25 cellular contexts compared by ENCODE assay signal in genomic region chr9:135491764-135492163, GRCh38. TPM values are rescaled to one million over a fixed set of nuclear protein-coding genes. Genes with fewer than 3 reads are reported as not detected.
A peak's percentile ranks its signal among the peaks of the same experiment; 100 is the strongest.
DNase-seq lines count a peak whose midpoint lies in the region; ATAC-seq, FAIRE-seq and TF ChIP-seq lines count a peak whose summit lies in the region.
"Had no signal": no experiment of that assay in that cellular context is flagged by ENCODE, and none has a peak within 500 bp of the region (broad histone marks: within the 10 kb centered on the region; RNA-seq: fewer than 3 reads in every experiment).

No MANE protein-coding gene starts in this region.

- H3K36me3 ChIP-seq in HepG2 (replicated peaks in 1 of 2; ENCODE audit: control insufficient read depth in 1 of 2, insufficient read depth in 2 of 2, low read length in 2 of 2) (peaks cover 2 to 5% of the 10 kb centered on the region in 2 experiments; a peak in 3 of 5 replicates), spleen (peaks cover 0 to 28% (median 11%) of the 10 kb centered on the region in 6 donors)

- intact Hi-C loops in HepG2 (cut with micrococcal nuclease; ENCODE audit: unreplicated experiment) = loop anchor here (1.0 kb wide), 1 partner anchor 8 kb away; a partner anchor contains a TSS
- intact Hi-C loops in spleen (cut with DNase I; ENCODE audit: low total_unique reads) = no loop called here

- in situ Hi-C loops in HepG2 (cut with HindIII; ENCODE audit: extremely low pct_ligation_motif_present, low pct_unique_long_range_greater_than_20kb) = no loop called here

- no peaks in the 10 kb centered on the region for H3K9me3 ChIP-seq in HepG2 (ENCODE audit: low read length)
- H3K9me3 ChIP-seq in spleen = no peaks in the 10 kb centered on the region
- H3K9me3 ChIP-seq: A549 had no signal

- POLR2A ChIA-PET in HepG2 (lab: Yijun Ruan, JAX) = interaction anchor here (0.7 to 1.6 kb wide), 3 partner anchors 8 to 25 kb away, joined by 3 to 16 read pairs (median 6); partner anchors contain the start of gene MRPS2

- H3K79me2 ChIP-seq in HepG2 (ENCODE audit: insufficient read depth, low read length) = no peaks in the 10 kb centered on the region

- no peak overlapping the region for H2AFZ ChIP-seq in HepG2 (ENCODE audit: low read length)
- H2AFZ ChIP-seq: GM23338 had no signal

- WGBS in HepG2 (ENCODE audit: low lambda C conversion rate) = 2% methylated on average over 4 of the region's 4 CpGs
- WGBS in spleen, 5 donors = 69 to 91% (median 82%) methylated on average over 4 of the region's 4 CpGs

- H3K9ac ChIP-seq in HepG2 (ENCODE audit: insufficient read depth, low read depth, low read length) = peak overlapping the region; percentile 36; the same call in 1 of the 2 replicates

- DNase-seq in NCI-H146 treated with DMSO at 0.1 percent for 48 hours (lab: John Stamatoyannopoulos, UW; ENCODE audit: unreplicated experiment) = peak; percentile 16
- no peak for DNase-seq in epithelial cell of proximal tubule (ENCODE audit: low read depth)
- DNase-seq in HepG2 (ENCODE audit: low spot score) = peak; percentile 63
- peak; percentile 10 for DNase-seq in spleen
- no peak for DNase-seq in erythroblast (lab: John Stamatoyannopoulos, UW)
- no peak for DNase-seq in NCI-H526 treated with DMSO at 0.1 percent for 48 hours (lab: John Stamatoyannopoulos, UW)
- DNase-seq: 8988T; C1 segment of cervical spinal cord; Calu3; CD4-positive, alpha-beta memory T cell; COR-L47; DMS53; DMS79 treated with DMSO at 0.1 percent for 48 hours; GF-D8; H9 had no signal

- peak overlapping the region; percentile 75 for H3K4me2 ChIP-seq in HepG2 (ENCODE audit: low read depth, low read length)
- H3K4me2 ChIP-seq: A549, GM23338 had no signal

- no TSS peak for BruUV-seq in HepG2 (replicated peaks; lab: Mats Ljungman, UMichigan)

- H3K4me3 ChIP-seq in epithelial cell of proximal tubule (ENCODE audit: low read depth, low read length) = peak overlapping the region; percentile 22
- peak overlapping the region; percentile 27 to 42 (median 37); a peak in 5 of 6 replicates for H3K4me3 ChIP-seq in HepG2 (replicated peaks in 1 of 3; ENCODE audit: insufficient read depth in 1 of 3, low read depth in 2 of 3, low read length in 3 of 3)
- no peak overlapping the region for H3K4me3 ChIP-seq in spleen
- H3K4me3 ChIP-seq: A549, GM23338 had no signal

- peaks cover 43% of the 10 kb centered on the region for H3K4me1 ChIP-seq in HepG2 (ENCODE audit: insufficient read depth, low read length)
- no peaks in the 10 kb centered on the region for H3K4me1 ChIP-seq in spleen

- TF ChIP-seq POLR2A in HepG2 (IDR thresholded peaks at IDR 0.05; ENCODE audit: insufficient read depth in 1 of 2, low read depth in 2 of 2, low read length in 2 of 2) = no peak
- no peak for TF ChIP-seq POLR2A in spleen (IDR thresholded peaks at IDR 0.05)
- no peak for TF ChIP-seq POLR2A in erythroblast (IDR thresholded peaks at IDR 0.05; ENCODE audit: low read length)

- ATAC-seq in HepG2 (peak; percentile 33), HG02885 (IDR thresholded peaks at IDR 0.05; ENCODE audit: poor library complexity, unreplicated experiment) (no peak)
- ATAC-seq: A549, HCT116 had no signal

- no peak for TF ChIP-seq RAD21 in HepG2 (CRISPR knock-in tag; IDR thresholded peaks at IDR 0.05)

- TF ChIP-seq CTCF in epithelial cell of proximal tubule (conservative IDR thresholded peaks at IDR 0.05; ENCODE audit: low read depth, low read length) (no peak), HepG2 (CRISPR knock-in tag; IDR thresholded peaks at IDR 0.05) (no peak), spleen (IDR thresholded peaks at IDR 0.05 in 8 of 11, conservative IDR thresholded peaks at IDR 0.05 in 3 of 11) (no peak)

- no peak; a peak in 1 of 4 replicates for TF ChIP-seq EP300 in HepG2 (IDR thresholded peaks at IDR 0.05; ENCODE audit: low read depth in 2 of 2, low read length in 2 of 2)
- no peak for TF ChIP-seq EP300 in HepG2 (CRISPR knock-in tag; IDR thresholded peaks at IDR 0.05; ENCODE audit: borderline replicate concordance)

- H4K20me1 ChIP-seq in HepG2 (ENCODE audit: insufficient read depth, low read length) = no peaks in the 10 kb centered on the region

- CTCF ChIA-PET in HepG2 (lab: Yijun Ruan, JAX; ENCODE audit: low intra/inter-chr PET ratio, low total read pairs) = no interaction called here

- H3K27ac ChIP-seq in HepG2 (ENCODE audit: extremely low read length, insufficient read depth, low read length) (peak overlapping the region; percentile 61), spleen (no peak overlapping the region)
- H3K27ac ChIP-seq: A549 had no signal

- peak; percentile 42 for FAIRE-seq in HepG2 (lab: Jason Lieb, UNC)
- FAIRE-seq: A549, GM12891, GM18507 had no signal

- H3K27me3 ChIP-seq in HepG2 (ENCODE audit: control insufficient read depth in 1 of 2, insufficient read depth in 2 of 2, low read length in 2 of 2) (no peaks in the 10 kb centered on the region), spleen (replicated peaks in 1 of 7) (no peaks in the 10 kb centered on the region)

RNA-seq across cellular contexts. Expression of gene MRPS2, which starts 8.7 kb away (rescaled TPM):
- total RNA-seq in epithelial cell of proximal tubule = 68.1 and 117 TPM in 2 replicates
- total RNA-seq in HepG2 (2016; rRNA removed; fragmentation: Illumina TruSeq; extraction: Trizol) = 44.4 and 48.6 TPM in 2 replicates
- total RNA-seq in HepG2 (2016; cell fraction: cytosol; rRNA removed; fragmentation: Illumina TruSeq; extraction: Trizol; ENCODE audit: low read depth) = 19.9 and 20.2 TPM in 2 replicates
- 40.6 and 44.3 TPM in 2 replicates for total RNA-seq in HepG2 (2016; cell fraction: insoluble cytoplasmic fraction; rRNA removed; fragmentation: Illumina TruSeq; extraction: Trizol)
- total RNA-seq in HepG2 (2016; cell fraction: membrane; rRNA removed; fragmentation: Illumina TruSeq; extraction: Trizol) = 30.5 and 35.9 TPM in 2 replicates
- 22.9 and 23.3 TPM in 2 replicates for total RNA-seq in HepG2 (2016; cell fraction: nucleus; rRNA removed; fragmentation: Illumina TruSeq; extraction: Trizol)
- 86.7 and 98.3 TPM in 2 replicates for polyA plus RNA-seq in HepG2 (2011; rRNA removed)
- polyA plus RNA-seq in HepG2 (2011; cell fraction: cytosol; rRNA removed) = 166 and 225 TPM in 2 replicates
- 93.0 and 109 TPM in 2 replicates for polyA plus RNA-seq in HepG2 (2011; cell fraction: nucleus; rRNA removed)
- 38.2 and 39.9 TPM in 2 replicates for polyA plus RNA-seq in HepG2 (2012)
- polyA plus RNA-seq in HepG2 (2016; cell fraction: cytosol; fragmentation: Illumina TruSeq; extraction: Trizol; ENCODE audit: low read depth) = 37.0 and 38.5 TPM in 2 replicates
- polyA plus RNA-seq in HepG2 (2016; cell fraction: insoluble cytoplasmic fraction; fragmentation: Illumina TruSeq; extraction: Trizol; ENCODE audit: low read depth) = 94.0 and 109 TPM in 2 replicates
- 51.5 and 52.2 TPM in 2 replicates for polyA plus RNA-seq in HepG2 (2016; cell fraction: membrane; fragmentation: Illumina TruSeq; extraction: Trizol; ENCODE audit: low read depth)
- polyA plus RNA-seq in HepG2 (2016; cell fraction: nucleus; fragmentation: Illumina TruSeq; extraction: Trizol; ENCODE audit: insufficient read depth, low read depth) = 74.0 and 74.3 TPM in 2 replicates
- polyA minus RNA-seq in HepG2 (2011; rRNA and poly(A)+ RNA removed; ENCODE audit: low replicate concordance) = 204 and 352 TPM in 2 replicates
- 57.7 TPM in 2 replicates for polyA minus RNA-seq in HepG2 (2011; cell fraction: cytosol; rRNA and poly(A)+ RNA removed)
- polyA minus RNA-seq in HepG2 (2011; cell fraction: nucleus; rRNA and poly(A)+ RNA removed) = 16.6 and 19.0 TPM in 2 replicates
- total RNA-seq in spleen = 10 to 100 TPM; 19.2 to 34.1 (median 24.1) TPM
- 10 to 100 TPM; 29.8 to 40.6 (median 34.5) TPM for polyA plus RNA-seq in spleen

RNA-seq across cellular contexts. Expression of gene PPP1R26, which starts 12.2 kb away (rescaled TPM):
- total RNA-seq in epithelial cell of proximal tubule = 23.2 and 26.3 TPM in 2 replicates
- total RNA-seq in HepG2 (2016; rRNA removed; fragmentation: Illumina TruSeq; extraction: Trizol) = 7.1 and 11.6 TPM in 2 replicates
- total RNA-seq in HepG2 (2016; cell fraction: cytosol; rRNA removed; fragmentation: Illumina TruSeq; extraction: Trizol; ENCODE audit: low read depth) = 2.2 TPM in 2 replicates
- total RNA-seq in HepG2 (2016; cell fraction: insoluble cytoplasmic fraction; rRNA removed; fragmentation: Illumina TruSeq; extraction: Trizol) = 5.6 and 11.2 TPM in 2 replicates
- 3.7 and 4.4 TPM in 2 replicates for total RNA-seq in HepG2 (2016; cell fraction: membrane; rRNA removed; fragmentation: Illumina TruSeq; extraction: Trizol)
- total RNA-seq in HepG2 (2016; cell fraction: nucleus; rRNA removed; fragmentation: Illumina TruSeq; extraction: Trizol) = 11.3 and 13.5 TPM in 2 replicates
- polyA plus RNA-seq in HepG2 (2011; rRNA removed) = 8.6 and 11.9 TPM in 2 replicates
- 9.5 and 10.6 TPM in 2 replicates for polyA plus RNA-seq in HepG2 (2011; cell fraction: cytosol; rRNA removed)
- polyA plus RNA-seq in HepG2 (2011; cell fraction: nucleus; rRNA removed) = 33.5 and 35.4 TPM in 2 replicates
- 9.5 and 12.9 TPM in 2 replicates for polyA plus RNA-seq in HepG2 (2012)
- polyA plus RNA-seq in HepG2 (2016; cell fraction: cytosol; fragmentation: Illumina TruSeq; extraction: Trizol; ENCODE audit: low read depth) = 1.8 and 2.4 TPM in 2 replicates
- 5.1 and 7.5 TPM in 2 replicates for polyA plus RNA-seq in HepG2 (2016; cell fraction: insoluble cytoplasmic fraction; fragmentation: Illumina TruSeq; extraction: Trizol; ENCODE audit: low read depth)
- 3.0 and 3.1 TPM in 2 replicates for polyA plus RNA-seq in HepG2 (2016; cell fraction: membrane; fragmentation: Illumina TruSeq; extraction: Trizol; ENCODE audit: low read depth)
- 19.4 and 20.2 TPM in 2 replicates for polyA plus RNA-seq in HepG2 (2016; cell fraction: nucleus; fragmentation: Illumina TruSeq; extraction: Trizol; ENCODE audit: insufficient read depth, low read depth)
- polyA minus RNA-seq in HepG2 (2011; rRNA and poly(A)+ RNA removed; ENCODE audit: low replicate concordance) = 11.9 and 22.1 TPM in 2 replicates
- polyA minus RNA-seq in HepG2 (2011; cell fraction: cytosol; rRNA and poly(A)+ RNA removed) = 9.1 and 9.9 TPM in 2 replicates
- polyA minus RNA-seq in HepG2 (2011; cell fraction: nucleus; rRNA and poly(A)+ RNA removed) = 9.7 and 9.9 TPM in 2 replicates
- 10 to 100 TPM in 2 of 7 donors, 1 to 10 TPM in 5; 6.7 to 18.7 (median 9.7) TPM for total RNA-seq in spleen
- 1 to 10 TPM; 1.8 to 4.5 (median 2.3) TPM for polyA plus RNA-seq in spleen

RNA-seq across cellular contexts. Expression of gene LCN1, which starts 29.5 kb away (rescaled TPM):
- total RNA-seq in epithelial cell of proximal tubule (not detected in 2 replicates), HepG2 (2016; rRNA removed; fragmentation: Illumina TruSeq; extraction: Trizol) (not detected in 2 replicates), spleen (not detected)
- total RNA-seq in HepG2 (2016; cell fraction: cytosol; rRNA removed; fragmentation: Illumina TruSeq; extraction: Trizol; ENCODE audit: low read depth) = not detected in 2 replicates
- total RNA-seq in HepG2 (2016; cell fraction: insoluble cytoplasmic fraction; rRNA removed; fragmentation: Illumina TruSeq; extraction: Trizol) = not detected in 2 replicates
- not detected in 2 replicates for total RNA-seq in HepG2 (2016; cell fraction: membrane; rRNA removed; fragmentation: Illumina TruSeq; extraction: Trizol)
- total RNA-seq in HepG2 (2016; cell fraction: nucleus; rRNA removed; fragmentation: Illumina TruSeq; extraction: Trizol) = not detected in 2 replicates
- polyA plus RNA-seq in HepG2 (2011; rRNA removed) (not detected in 2 replicates), spleen (under 1 TPM in 1 of 3 donors, not detected in 2; 0.09 TPM)
- 0.09 TPM in 1 of 2 replicates, not detected in the other for polyA plus RNA-seq in HepG2 (2011; cell fraction: cytosol; rRNA removed)
- polyA plus RNA-seq in HepG2 (2011; cell fraction: nucleus; rRNA removed) = not detected in 2 replicates
- polyA plus RNA-seq in HepG2 (2012) = not detected in 2 replicates
- polyA plus RNA-seq in HepG2 (2016; cell fraction: cytosol; fragmentation: Illumina TruSeq; extraction: Trizol; ENCODE audit: low read depth) = not detected in 2 replicates
- not detected in 2 replicates for polyA plus RNA-seq in HepG2 (2016; cell fraction: insoluble cytoplasmic fraction; fragmentation: Illumina TruSeq; extraction: Trizol; ENCODE audit: low read depth)
- not detected in 2 replicates for polyA plus RNA-seq in HepG2 (2016; cell fraction: membrane; fragmentation: Illumina TruSeq; extraction: Trizol; ENCODE audit: low read depth)
- not detected in 2 replicates for polyA plus RNA-seq in HepG2 (2016; cell fraction: nucleus; fragmentation: Illumina TruSeq; extraction: Trizol; ENCODE audit: insufficient read depth, low read depth)
- polyA minus RNA-seq in HepG2 (2011; rRNA and poly(A)+ RNA removed; ENCODE audit: low replicate concordance) = not detected in 2 replicates
- not detected in 2 replicates for polyA minus RNA-seq in HepG2 (2011; cell fraction: cytosol; rRNA and poly(A)+ RNA removed)
- polyA minus RNA-seq in HepG2 (2011; cell fraction: nucleus; rRNA and poly(A)+ RNA removed) = not detected in 2 replicates
- total RNA-seq: Calu3; CD4-positive, alpha-beta memory T cell; Daoy; G401; GM23338; H4; H9 had no signal
- polyA plus RNA-seq: A549; BJ; CD4-positive, alpha-beta memory T cell had no signal

RNA-seq across cellular contexts. Expression of gene OBP2A, which starts 54.2 kb away (rescaled TPM):
- total RNA-seq in epithelial cell of proximal tubule = not detected in 2 replicates
- not detected in 2 replicates for total RNA-seq in HepG2 (2016; rRNA removed; fragmentation: Illumina TruSeq; extraction: Trizol)
- total RNA-seq in HepG2 (2016; cell fraction: cytosol; rRNA removed; fragmentation: Illumina TruSeq; extraction: Trizol; ENCODE audit: low read depth) = not detected in 2 replicates
- not detected in 2 replicates for total RNA-seq in HepG2 (2016; cell fraction: insoluble cytoplasmic fraction; rRNA removed; fragmentation: Illumina TruSeq; extraction: Trizol)
- not detected in 2 replicates for total RNA-seq in HepG2 (2016; cell fraction: membrane; rRNA removed; fragmentation: Illumina TruSeq; extraction: Trizol)
- total RNA-seq in HepG2 (2016; cell fraction: nucleus; rRNA removed; fragmentation: Illumina TruSeq; extraction: Trizol) = not detected in 2 replicates
- 0.20 and 0.32 TPM in 2 replicates for polyA plus RNA-seq in HepG2 (2011; rRNA removed)
- 0.34 and 0.50 TPM in 2 replicates for polyA plus RNA-seq in HepG2 (2011; cell fraction: cytosol; rRNA removed)
- 0.36 and 0.48 TPM in 2 replicates for polyA plus RNA-seq in HepG2 (2011; cell fraction: nucleus; rRNA removed)
- not detected in 2 replicates for polyA plus RNA-seq in HepG2 (2012)
- not detected in 2 replicates for polyA plus RNA-seq in HepG2 (2016; cell fraction: cytosol; fragmentation: Illumina TruSeq; extraction: Trizol; ENCODE audit: low read depth)
- not detected in 2 replicates for polyA plus RNA-seq in HepG2 (2016; cell fraction: insoluble cytoplasmic fraction; fragmentation: Illumina TruSeq; extraction: Trizol; ENCODE audit: low read depth)
- polyA plus RNA-seq in HepG2 (2016; cell fraction: membrane; fragmentation: Illumina TruSeq; extraction: Trizol; ENCODE audit: low read depth) = not detected in 2 replicates
- not detected in 2 replicates for polyA plus RNA-seq in HepG2 (2016; cell fraction: nucleus; fragmentation: Illumina TruSeq; extraction: Trizol; ENCODE audit: insufficient read depth, low read depth)
- polyA minus RNA-seq in HepG2 (2011; rRNA and poly(A)+ RNA removed; ENCODE audit: low replicate concordance) = not detected in 2 replicates
- not detected in 2 replicates for polyA minus RNA-seq in HepG2 (2011; cell fraction: cytosol; rRNA and poly(A)+ RNA removed)
- polyA minus RNA-seq in HepG2 (2011; cell fraction: nucleus; rRNA and poly(A)+ RNA removed) = not detected in 2 replicates
- under 1 TPM in 1 of 7 donors, not detected in 6; 0.40 TPM for total RNA-seq in spleen
- not detected for polyA plus RNA-seq in spleen
- total RNA-seq: Calu3; CD4-positive, alpha-beta memory T cell; Daoy; G401; GM23338; H4; H9 had no signal
- polyA plus RNA-seq: A549; BJ; CD4-positive, alpha-beta memory T cell; GM23338 had no signal

Comparison
In these comparisons a context has a peak if more than half of its experiments do, and no peak if none do; other contexts are left out.
1. DNase-seq: peak in NCI-H146 treated with DMSO at 0.1 percent for 48 hours (single experiment), HepG2 (single experiment) and spleen (single experiment); none in epithelial cell of proximal tubule (single experiment), erythroblast (0 of 2) and NCI-H526 treated with DMSO at 0.1 percent for 48 hours (single experiment).
2. H3K4me3 ChIP-seq: peak in epithelial cell of proximal tubule (single experiment) and HepG2 (3 of 3); none in spleen (0 of 8).